Comparison of ENCODE assay signal across 1 cellular context in the genomic region with DNA sequence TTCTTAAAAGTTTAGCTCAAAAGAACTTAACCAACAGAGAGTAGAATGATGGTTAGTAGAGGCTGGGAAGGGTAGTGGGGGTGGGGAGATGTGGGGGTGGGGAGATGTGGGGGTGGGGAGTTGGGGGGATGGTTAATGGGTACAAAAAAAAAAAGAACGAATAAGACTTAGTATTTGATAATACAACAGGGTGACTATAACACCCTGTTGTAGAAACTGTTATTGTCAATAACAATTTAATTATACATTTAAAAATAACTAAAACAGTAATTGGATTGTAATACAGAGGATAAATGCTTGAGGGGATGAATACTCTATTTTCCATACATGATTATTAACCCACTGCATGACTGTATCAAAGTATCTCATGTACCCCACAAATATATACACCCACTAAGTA.
TF ChIP-seq lines count a peak whose summit lies in the region.

No MANE protein-coding gene starts in this region.

TF ChIP-seq in HepG2, 621 proteins besides CTCF, POLR2A, EP300 and RAD21 (continued from another document):
- TF ChIP-seq ZNF224 (CRISPR knock-in tag; IDR thresholded peaks at IDR 0.05) = no peak
